In genomic region chr15:50686468-50687301, GRCh38 we compare ENCODE assay signal across 8 cellular contexts. TPM values are rescaled to one million over a fixed set of nuclear protein-coding genes. Genes with fewer than 3 reads are reported as not detected.
DNase-seq lines count a peak whose midpoint lies in the region; ATAC-seq and TF ChIP-seq lines count a peak whose summit lies in the region.

Gene TRPM7, minus strand, starts transcription at chr15:50686797. Its CDS starts 264 bp downstream, at chr15:50686533.

- H3K27me3 ChIP-seq in CD4-positive, alpha-beta T cell (ENCODE audit: control insufficient read depth, insufficient read depth, low read length), result no peaks in the 10 kb centered on the region

- intact Hi-C loops in CD4-positive, alpha-beta T cell (cut with DNase I, micrococcal nuclease), result loop anchor here (1.0 to 10.0 kb wide), 5 partner anchors 78 to 1812 kb away; partner anchors contain the start of genes SPPL2A (in 2 of the 2), AP4E1 (in 1 of the 2), EID1 (in 1 of the 2) and SECISBP2L (in 1 of the 2)

- no peaks in the 10 kb centered on the region for H3K27me3 Mint-ChIP-seq in CD4-positive, alpha-beta T cell

- peak; percentile 76 for ATAC-seq in CD4-positive, alpha-beta T cell (ENCODE audit: poor library complexity)
- peak; percentile 84 for ATAC-seq in GM19452 (IDR thresholded peaks at IDR 0.05; ENCODE audit: unreplicated experiment)

- H3K4me3 Mint-ChIP-seq in CD4-positive, alpha-beta T cell, result peak within 1 kb of the TSS; percentile 100

- H3K4me1 Mint-ChIP-seq in CD4-positive, alpha-beta T cell (ENCODE audit: low read depth), result peaks cover 62% of the 10 kb centered on the region

- H3K27ac ChIP-seq in CD4-positive, alpha-beta T cell (ENCODE audit: low read depth, low read length), result peak within 1 kb of the TSS; percentile 95

- no peak for TF ChIP-seq CTCF in CD4-positive, alpha-beta T cell (IDR thresholded peaks at IDR 0.05)

- no peaks in the 10 kb centered on the region for H3K9me3 ChIP-seq in CD4-positive, alpha-beta T cell (ENCODE audit: control insufficient read depth, low read length)

- H3K27ac Mint-ChIP-seq in CD4-positive, alpha-beta T cell, result peak within 1 kb of the TSS; percentile 98

- H3K36me3 Mint-ChIP-seq in CD4-positive, alpha-beta T cell (ENCODE audit: low read depth), result peaks cover 45% of the 10 kb centered on the region

- H3K9me3 Mint-ChIP-seq in CD4-positive, alpha-beta T cell, result no peaks in the 10 kb centered on the region

- CTCF ChIA-PET in CD4-positive, alpha-beta T cell (lab: Charles Lee), result interaction anchor here (1.5 kb wide), 1 partner anchor 11 kb away, joined by 5 read pairs; no protein-coding TSS in a partner anchor

- POLR2A ChIA-PET in CD4-positive, alpha-beta T cell (lab: Charles Lee), result interaction anchor here (0.5 to 2.3 kb wide), 9 partner anchors 78 to 1531 kb away, joined by 3 to 16 read pairs (median 5); partner anchors contain the start of genes COPS2, GABPB1 and SPPL2A

- DNase-seq in CD4-positive, alpha-beta T cell, result peak; percentile 74 to 89 (median 82)
- DNase-seq in HK-2 (ENCODE audit: unreplicated experiment) (peak; percentile 78), NK-92 (lab: John Stamatoyannopoulos, UW; ENCODE audit: unreplicated experiment) (peak; percentile 52), medulla oblongata (ENCODE audit: extremely low spot score) (peak; percentile 89)
- peak; percentile 94 for DNase-seq in activated CD8-positive, alpha-beta memory T cell treated with anti-CD3 and anti-CD28 coated beads for 24 hours
- peak; percentile 75 for DNase-seq in effector CD8-positive, alpha-beta T cell (lab: John Stamatoyannopoulos, UW)
- peak; percentile 77 for DNase-seq in stimulated activated CD8-positive, alpha-beta memory T cell treated with anti-CD3 and anti-CD28 coated beads, Interleukin-12 subunit alpha, Interleukin-12 subunit beta, amount 100 ng/mL, for 1 hour (ENCODE audit: low read depth)

RNA-seq across cellular contexts. Expression of gene TRPM7, which starts in this region (rescaled TPM):
- 10 to 100 TPM; 29.0 to 30.0 TPM for total RNA-seq in CD4-positive, alpha-beta T cell

Comparison
In these comparisons a context has a peak if more than half of its experiments do, and no peak if none do; other contexts are left out.
1. Peak in every context shown above with its lines: DNase-seq, ATAC-seq and H3K27ac ChIP-seq.